ENCODE assay signal across 21 cellular contexts in genomic region chr17:51255673-51256072, GRCh38.
"Had no signal": no experiment of that assay in that cellular context is flagged by ENCODE, and none has a peak within 500 bp of the region (broad histone marks: within the 10 kb centered on the region; RNA-seq: fewer than 3 reads in every experiment).

No MANE protein-coding gene starts in this region.

- FAIRE-seq: frontal cortex had no signal

- H3K9ac ChIP-seq: neural progenitor cell, SK-N-SH had no signal

- ATAC-seq: activated naive CD8-positive, alpha-beta T cell treated with anti-CD3 and anti-CD28 coated beads, Interleukin-2, amount 50 U/mL, for 24 hours; effector memory CD8-positive, alpha-beta T cell; left ventricle myocardium superior had no signal

- H3K27ac ChIP-seq: esophagus muscularis mucosa, neural progenitor cell, spleen, WERI-Rb-1 had no signal

- H3K9me3 Mint-ChIP-seq: activated naive CD4-positive, alpha-beta T cell treated with anti-CD3 and anti-CD28 coated beads for 36 hours; activated naive CD8-positive, alpha-beta T cell treated with anti-CD3 and anti-CD28 coated beads, Interleukin-2, amount 50 U/mL, for 24 hours; effector memory CD8-positive, alpha-beta T cell; T-helper 2 cell treated with Interferon-gamma antibody and Interleukin-4, amounts not matched to agents 5 μg/mL and 100 μg/mL, for 36 hours had no signal

- H3K4me3 Mint-ChIP-seq: activated naive CD4-positive, alpha-beta T cell treated with anti-CD3 and anti-CD28 coated beads for 36 hours; activated naive CD8-positive, alpha-beta T cell treated with anti-CD3 and anti-CD28 coated beads, Interleukin-2, amount 50 U/mL, for 24 hours; effector memory CD8-positive, alpha-beta T cell; neural progenitor cell; T-helper 2 cell treated with Interferon-gamma antibody and Interleukin-4, amounts not matched to agents 5 μg/mL and 100 μg/mL, for 36 hours had no signal

- H3K4me2 ChIP-seq: neural progenitor cell, SK-N-SH had no signal

- DNase-seq: activated CD4-positive, alpha-beta T cell treated with anti-CD3 and anti-CD28 coated beads for 1 hour; activated CD4-positive, alpha-beta T cell treated with anti-CD3 and anti-CD28 coated beads, Interleukin-2, amount 50 U/mL, for 4 hours; activated CD8-positive, alpha-beta memory T cell treated with anti-CD3 and anti-CD28 coated beads, Interleukin-2, amount 50 U/mL, for 48 hours; activated effector memory CD4-positive, alpha-beta T cell treated with Interleukin-2 at 50 U/mL for 16 hours; activated naive CD4-positive, alpha-beta T cell treated with anti-CD3 and anti-CD28 coated beads for 36 hours; activated naive CD8-positive, alpha-beta T cell treated with anti-CD3 and anti-CD28 coated beads, Interleukin-2, amount 50 U/mL, for 24 hours; activated T-cell treated with anti-CD3 and anti-CD28 coated beads, Interleukin-2, amount 50 U/mL, for 48 hours; effector memory CD8-positive, alpha-beta T cell; hypothalamus; left ventricle myocardium superior; mesenchymal stem cell; retina; SK-N-SH; spleen; stimulated activated CD4-positive, alpha-beta T cell treated with anti-CD3 and anti-CD28 coated beads, Interleukin-4, amount 100 ng/mL, for 24 hours; stimulated activated naive CD4-positive, alpha-beta T cell treated with Interleukin-2 at 50 U/mL for 16 hours; WERI-Rb-1 had no signal

- H3K27me3 Mint-ChIP-seq: activated naive CD8-positive, alpha-beta T cell treated with anti-CD3 and anti-CD28 coated beads, Interleukin-2, amount 50 U/mL, for 24 hours; effector memory CD8-positive, alpha-beta T cell had no signal

- H3K9me3 ChIP-seq: esophagus muscularis mucosa, SK-N-SH, spleen had no signal

- H3K27me3 ChIP-seq: esophagus muscularis mucosa, neural progenitor cell, spleen had no signal

- H3K4me3 ChIP-seq: esophagus muscularis mucosa, neural progenitor cell, spleen had no signal

- H2AFZ ChIP-seq: neural progenitor cell had no signal

- H3K27ac Mint-ChIP-seq: activated naive CD4-positive, alpha-beta T cell treated with anti-CD3 and anti-CD28 coated beads for 36 hours; activated naive CD8-positive, alpha-beta T cell treated with anti-CD3 and anti-CD28 coated beads, Interleukin-2, amount 50 U/mL, for 24 hours; neural progenitor cell; T-helper 2 cell treated with Interferon-gamma antibody and Interleukin-4, amounts not matched to agents 5 μg/mL and 100 μg/mL, for 36 hours had no signal
